In the genomic region with DNA sequence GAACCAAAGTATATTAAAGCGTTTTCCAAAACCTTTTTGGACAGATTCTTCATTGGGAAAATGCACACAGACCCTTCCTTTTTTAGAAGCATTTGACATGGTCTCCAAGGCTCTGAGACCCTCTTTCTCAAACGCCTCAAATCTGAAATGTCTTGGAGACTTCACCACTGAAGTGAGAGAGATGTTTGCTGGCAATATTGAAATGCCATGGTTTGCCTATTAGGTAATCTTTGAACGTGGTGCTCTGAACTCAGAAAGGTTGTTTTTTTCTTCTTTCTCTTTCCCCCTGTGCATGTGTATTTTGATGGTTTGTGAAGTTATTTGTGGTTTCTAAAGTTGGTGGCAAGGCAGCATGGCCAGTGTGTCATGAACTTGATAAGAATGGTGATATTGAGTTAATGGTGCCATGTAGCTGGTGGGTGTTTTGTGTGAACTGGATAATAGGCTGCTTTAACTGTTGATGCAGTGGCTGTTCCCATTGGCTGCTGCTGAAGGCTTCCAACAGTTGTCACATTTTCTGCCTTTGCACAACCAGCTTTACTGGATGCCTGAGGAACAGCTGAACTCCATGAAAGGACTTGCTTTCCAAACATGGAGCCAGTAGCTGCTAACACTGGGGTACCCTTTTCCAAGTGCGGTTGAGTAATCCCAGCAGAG, we compare ENCODE assay signal across 14 cellular contexts. TPM values are rescaled to one million over a fixed set of nuclear protein-coding genes. Genes with fewer than 3 reads are reported as not detected.
DNase-seq lines count a peak whose midpoint lies in the region; ATAC-seq and TF ChIP-seq lines count a peak whose summit lies in the region.
"Had no signal": no experiment of that assay in that cellular context is flagged by ENCODE, and none has a peak within 500 bp of the region (broad histone marks: within the 10 kb centered on the region; RNA-seq: fewer than 3 reads in every experiment).

No MANE protein-coding gene starts in this region.

- no peak for TF ChIP-seq CTCF in epithelial cell of esophagus (IDR thresholded peaks at IDR 0.05; ENCODE audit: insufficient read depth, low read depth, low read length, missing control alignments)

- WGBS in mesodermal cell (ENCODE audit: insufficient coverage in 2 of 2), 2 experiments: 93 to 100% methylated on average over 1 to 3 of the region's 4 CpGs

- DNase-seq in Right ventricle myocardium inferior (ENCODE audit: missing footprints) (no peak), cardiac septum (ENCODE audit: low spot score) (no peak), epithelial cell of esophagus (ENCODE audit: low read depth) (peak; percentile 47), NCI-H524 treated with DMSO at 0.1 percent for 48 hours (lab: John Stamatoyannopoulos, UW) (no peak), AG08395 (ENCODE audit: low spot score) (no peak)
- no peak for DNase-seq in effector CD8-positive, alpha-beta T cell (lab: John Stamatoyannopoulos, UW)
- DNase-seq: body of pancreas; mesendoderm; NCI-H1694; stimulated activated CD4-positive, alpha-beta T cell treated with anti-CD3 and anti-CD28 coated beads, Interleukin-15, amount 100 ng/mL, for 24 hours; T-helper 9 cell had no signal

- ATAC-seq in Right ventricle myocardium inferior (peak; percentile 55), GM18502 (IDR thresholded peaks at IDR 0.05; ENCODE audit: poor library complexity, unreplicated experiment) (no peak)
- ATAC-seq: body of pancreas had no signal

- intact Hi-C loops in Right ventricle myocardium inferior (cut with DNase I) (loop anchor here (2.0 kb wide), 1 partner anchor 35 kb away; no protein-coding TSS in a partner anchor), cardiac septum (cut with DNase I) (loop anchor here (2.0 kb wide), 2 partner anchors 35 to 105 kb away; no protein-coding TSS in a partner anchor)

- H3K27ac ChIP-seq in mesodermal cell (ENCODE audit: low read depth, low read length, severe bottlenecking): no peak overlapping the region
- H3K27ac ChIP-seq: A549, body of pancreas had no signal

- H3K9me3 ChIP-seq in mesodermal cell (ENCODE audit: control insufficient read depth, low read length): no peaks in the 10 kb centered on the region
- H3K9me3 ChIP-seq: A549, body of pancreas had no signal

- H3K4me1 ChIP-seq in mesodermal cell (ENCODE audit: control insufficient read depth, insufficient read depth, low read length, poor library complexity, severe bottlenecking): no peaks in the 10 kb centered on the region

- H3K4me3 ChIP-seq in epithelial cell of esophagus (ENCODE audit: low read length) (no peak overlapping the region), mesodermal cell (ENCODE audit: extremely low read depth, insufficient read depth, low read length, poor library complexity, severe bottlenecking) (peak overlapping the region; percentile 73)
- H3K4me3 ChIP-seq: body of pancreas had no signal

- peaks cover 13% of the 10 kb centered on the region for H3K36me3 ChIP-seq in mesodermal cell (ENCODE audit: control insufficient read depth, insufficient read depth, low read length)

RNA-seq across cellular contexts. Expression of a gene that starts 1.7 kb away (rescaled TPM):
- total RNA-seq in Right ventricle myocardium inferior: 90.1 TPM
- 165 TPM for total RNA-seq in cardiac septum
- polyA plus RNA-seq in mesodermal cell (2013, experiment 1 of 2): 15.0 TPM
- polyA plus RNA-seq in mesodermal cell (2013, experiment 2 of 2): 15.5 TPM
